1 cellular context compared by ENCODE assay signal in the genomic region with DNA sequence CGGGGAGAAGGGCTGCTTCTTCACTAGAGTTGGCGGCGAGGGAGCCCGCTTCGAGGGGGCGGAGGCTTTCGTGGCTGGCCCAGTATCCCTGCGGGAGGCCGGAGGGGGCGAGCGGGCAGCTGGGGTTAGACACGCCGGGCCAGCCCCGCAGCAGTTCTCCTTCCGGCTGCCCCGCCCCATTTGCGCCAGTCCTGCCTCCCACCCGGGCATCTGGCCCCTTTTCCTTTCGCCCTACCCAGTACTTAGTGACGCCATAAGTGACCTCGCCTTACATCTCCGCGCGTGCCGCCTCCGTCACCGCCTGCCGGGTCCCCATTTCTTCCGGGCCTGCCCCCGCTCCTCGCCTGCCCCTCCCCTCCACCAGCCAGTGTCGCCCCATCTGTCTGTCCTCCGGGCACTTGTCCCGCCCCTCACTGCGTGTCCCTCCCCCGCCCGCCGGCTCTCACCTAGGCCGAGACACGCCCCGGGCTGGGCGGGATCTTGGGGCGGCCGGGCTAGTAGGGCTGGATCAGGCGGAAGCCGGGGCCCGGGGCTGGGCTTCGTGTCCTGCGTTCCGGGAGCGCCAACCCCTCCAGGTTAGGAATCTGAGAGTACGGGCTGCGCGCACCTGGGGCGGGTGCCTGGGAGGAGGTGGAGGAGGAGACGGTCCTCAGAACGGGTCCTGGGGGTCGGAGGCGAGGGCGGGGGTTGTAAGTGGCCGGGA.
TF ChIP-seq lines count a peak whose summit lies in the region.

No MANE protein-coding gene starts in this region.

TF ChIP-seq in HEK293, 187 proteins besides CTCF, POLR2A, EP300 and RAD21 (continued from another document):
- TF ChIP-seq ZBTB44 (tag by site-specific recombination; IDR thresholded peaks at IDR 0.05) (0 out of 2 replicates have a peak, but pooled peaks have one; percentile 13), ZBTB1 (tag by site-specific recombination; IDR thresholded peaks at IDR 0.05) (peak; percentile 79; the same call in 1 of the 2 replicates)
